1 cellular context compared by ENCODE assay signal in genomic region chr12:15728118-15728598, GRCh38.
A peak's percentile ranks its signal among the peaks of the same experiment; 100 is the strongest.
TF ChIP-seq lines count a peak whose summit lies in the region.

No MANE protein-coding gene starts in this region.

TF ChIP-seq in HEK293, 187 proteins besides CTCF, POLR2A, EP300 and RAD21 (continued from another document):
- no peak for TF ChIP-seq ZFHX2 (tag by site-specific recombination; conservative IDR thresholded peaks at IDR 0.05)
- peak; percentile 16; the same call in 1 of the 2 replicates for TF ChIP-seq ZBTB20 (tag by site-specific recombination; IDR thresholded peaks at IDR 0.05)
- TF ChIP-seq GLIS1 (tag by site-specific recombination; IDR thresholded peaks at IDR 0.05): peak; percentile 12; the same call in 1 of the 2 replicates
- no peak for TF ChIP-seq ZNF837 (tag by site-specific recombination; IDR thresholded peaks at IDR 0.05)
- peak; percentile 97 for TF ChIP-seq ZFP69B (tag by site-specific recombination; IDR thresholded peaks at IDR 0.05)
- TF ChIP-seq ZNF513 (tag by site-specific recombination; IDR thresholded peaks at IDR 0.05): no peak
- TF ChIP-seq ZNF692 (tag by site-specific recombination; IDR thresholded peaks at IDR 0.05): peak; percentile 99
- TF ChIP-seq TRIM28 (IDR thresholded peaks at IDR 0.05; ENCODE audit: borderline replicate concordance, low read length): peak; percentile 45; the same call in 1 of the 2 replicates
